Comparison of ENCODE assay signal across 17 cellular contexts in genomic region chr2:240130393-240131195, GRCh38. TPM values are rescaled to one million over a fixed set of nuclear protein-coding genes. Genes with fewer than 3 reads are reported as not detected.
"Had no signal": no experiment of that assay in that cellular context is flagged by ENCODE, and none has a peak within 500 bp of the region (broad histone marks: within the 10 kb centered on the region; RNA-seq: fewer than 3 reads in every experiment).

No MANE protein-coding gene starts in this region.

- FAIRE-seq: frontal cortex, islet of Langerhans had no signal

- H3K4me3 Mint-ChIP-seq: stimulated activated memory B cell treated with anti-CD40 and anti-IgM and Interleukin-4, amounts not matched to agents 10 μg/mL and 1 μg/mL and 100 μg/mL, for 72 hours; T-helper 2 cell treated with Interferon-gamma antibody and Interleukin-4, amounts not matched to agents 5 μg/mL and 100 μg/mL, for 36 hours had no signal

- H3K27ac ChIP-seq: adrenal gland, heart left ventricle had no signal

- DNase-seq: activated CD4-positive, alpha-beta T cell treated with anti-CD3 and anti-CD28 coated beads, Interleukin-2, amount 50 U/mL, for 4 hours; activated gamma-delta T cell; central memory CD4-positive, alpha-beta T cell; cortex of kidney; effector CD8-positive, alpha-beta T cell; trophoblast cell had no signal

- H3K27ac Mint-ChIP-seq: stimulated activated memory B cell treated with anti-CD40 and anti-IgM and Interleukin-4, amounts not matched to agents 10 μg/mL and 1 μg/mL and 100 μg/mL, for 72 hours; T-helper 2 cell treated with Interferon-gamma antibody and Interleukin-4, amounts not matched to agents 5 μg/mL and 100 μg/mL, for 36 hours had no signal

- H3K27me3 Mint-ChIP-seq: stimulated activated memory B cell treated with anti-CD40 and anti-IgM and Interleukin-4, amounts not matched to agents 10 μg/mL and 1 μg/mL and 100 μg/mL, for 72 hours had no signal

- H3K9me3 ChIP-seq: adrenal gland, heart left ventricle had no signal

- H3K4me2 ChIP-seq: smooth muscle cell had no signal

- H3K9me3 Mint-ChIP-seq: stimulated activated memory B cell treated with anti-CD40 and anti-IgM and Interleukin-4, amounts not matched to agents 10 μg/mL and 1 μg/mL and 100 μg/mL, for 72 hours; T-helper 2 cell treated with Interferon-gamma antibody and Interleukin-4, amounts not matched to agents 5 μg/mL and 100 μg/mL, for 36 hours had no signal

- H3K27me3 ChIP-seq: adrenal gland, heart left ventricle had no signal

- H3K4me3 ChIP-seq: adrenal gland, heart left ventricle, smooth muscle cell had no signal

RNA-seq across cellular contexts. Expression of gene OTOS, which starts 9.9 kb away (rescaled TPM):
- total RNA-seq: adrenal gland, fibroblast of lung, left lobe of liver, mesenteric fat pad, smooth muscle cell, subcutaneous adipose tissue had no signal
- polyA plus RNA-seq: adrenal gland, fibroblast of lung, heart left ventricle, smooth muscle cell had no signal
